8 cellular contexts compared by ENCODE assay signal in genomic region chr9:131275332-131276106, GRCh38. TPM values are rescaled to one million over a fixed set of nuclear protein-coding genes. Genes with fewer than 3 reads are reported as not detected.
DNase-seq lines count a peak whose midpoint lies in the region; ATAC-seq and TF ChIP-seq lines count a peak whose summit lies in the region.

No MANE protein-coding gene starts in this region.

- H3K4me1 Mint-ChIP-seq in activated T-cell treated with anti-CD3 and anti-CD28 coated beads, Interleukin-2, amount 50 U/mL, for 4 hours (ENCODE audit: low read depth) = peaks cover 35% of the 10 kb centered on the region

- no peaks in the 10 kb centered on the region for H3K36me3 Mint-ChIP-seq in activated T-cell treated with anti-CD3 and anti-CD28 coated beads, Interleukin-2, amount 50 U/mL, for 4 hours (ENCODE audit: insufficient read depth)

- no peak for TF ChIP-seq CTCF in left lung (IDR thresholded peaks at IDR 0.05)
- no peak for TF ChIP-seq CTCF in transverse colon (IDR thresholded peaks at IDR 0.05)

- no peaks in the 10 kb centered on the region for H3K27me3 Mint-ChIP-seq in activated T-cell treated with anti-CD3 and anti-CD28 coated beads, Interleukin-2, amount 50 U/mL, for 4 hours (ENCODE audit: low read depth)

- H3K27me3 ChIP-seq in left lung (peaks cover 0 to 25% of the 10 kb centered on the region in 2 donors), transverse colon (peaks cover 39% of the 10 kb centered on the region)

- intact Hi-C loops in left lung (cut with DNase I) (no loop called here), transverse colon (cut with DNase I; ENCODE audit: low total_unique reads) (no loop called here)

- peak; percentile 2 to 3 for ATAC-seq in activated T-cell treated with anti-CD3 and anti-CD28 coated beads, Interleukin-2, amount 50 U/mL, for 4 hours
- ATAC-seq in left lung (peak; percentile 18), GM21528 (IDR thresholded peaks at IDR 0.05; ENCODE audit: low FRiP score, unreplicated experiment) (no peak)

- H3K27ac ChIP-seq in left lung (peak overlapping the region; percentile 83 to 87), transverse colon (peak overlapping the region; percentile 76 to 84 (median 82))

- H3K4me3 ChIP-seq in left lung = peak overlapping the region; percentile 55 to 87
- peak overlapping the region; percentile 24 to 79 (median 73) for H3K4me3 ChIP-seq in transverse colon

- TF ChIP-seq POLR2A in transverse colon (IDR thresholded peaks at IDR 0.05) = no peak

- no peaks in the 10 kb centered on the region for H3K9me3 Mint-ChIP-seq in activated T-cell treated with anti-CD3 and anti-CD28 coated beads, Interleukin-2, amount 50 U/mL, for 4 hours

- peaks cover 4 to 58% of the 10 kb centered on the region in 2 donors for H3K4me1 ChIP-seq in left lung
- H3K4me1 ChIP-seq in transverse colon = peaks cover 5 to 28% (median 12%) of the 10 kb centered on the region in 4 donors

- TF ChIP-seq EP300 in transverse colon (IDR thresholded peaks at IDR 0.05; ENCODE audit: low read depth) = no peak

- whole genome bisulfite sequencing in transverse colon (ENCODE audit: low coverage in 1 of 2), 2 donors = 50% methylated on average over 30 of the region's 30 CpGs; no CpG with 5 or more reads in 1 of the 2 donors

- H3K9me3 ChIP-seq in left lung (no peaks in the 10 kb centered on the region), transverse colon (no peaks in the 10 kb centered on the region)

- DNase-seq in activated T-cell treated with anti-CD3 and anti-CD28 coated beads, Interleukin-2, amount 50 U/mL, for 4 hours = no peak
- DNase-seq in activated T-cell treated with anti-CD3 and anti-CD28 coated beads, Interleukin-2, amount 50 U/mL, for 1 hour = no peak
- DNase-seq in activated T-cell treated with anti-CD3 and anti-CD28 coated beads, Interleukin-2, amount 50 U/mL, for 48 hours = peak; percentile 67 to 68
- DNase-seq in left lung (peak in 1 of 2 donors; percentile 50), transverse colon (peak; percentile 49), GM19240 (ENCODE audit: insufficient read length, low spot score) (no peak), DMS153 (lab: John Stamatoyannopoulos, UW) (no peak)

- peak overlapping the region; percentile 88 for H3K4me3 Mint-ChIP-seq in activated T-cell treated with anti-CD3 and anti-CD28 coated beads, Interleukin-2, amount 50 U/mL, for 4 hours

- no peaks in the 10 kb centered on the region for H3K36me3 ChIP-seq in left lung
- H3K36me3 ChIP-seq in transverse colon = no peaks in the 10 kb centered on the region

- in situ Hi-C loops in transverse colon (cut with MboI; ENCODE audit: low pct_ligation_motif_present in 1 of 4, low pct_unique_long_range_greater_than_20kb in 1 of 4, low sequenced_read_pairs in 3 of 4) = no loop called here

RNA-seq across cellular contexts. Expression of gene FAM78A, which starts 0.8 kb away (rescaled TPM):
- 10 to 100 TPM; 24.1 to 31.3 (median 29.8) TPM for total RNA-seq in activated T-cell treated with anti-CD3 and anti-CD28 coated beads, Interleukin-2, amount 50 U/mL, for 4 hours
- total RNA-seq in left lung = 10 to 100 TPM in 1 of 2 donors, 1 to 10 TPM in 1; 7.8 to 18.1 TPM
- 1 to 10 TPM in 3 of 4 donors, under 1 TPM in 1; 1.00 to 3.4 (median 2.2) TPM for total RNA-seq in transverse colon

RNA-seq across cellular contexts. Expression of gene PLPP7, which starts 14.0 kb away (rescaled TPM):
- not detected for total RNA-seq in activated T-cell treated with anti-CD3 and anti-CD28 coated beads, Interleukin-2, amount 50 U/mL, for 4 hours
- total RNA-seq in left lung = 1 to 10 TPM; 1.6 to 2.3 TPM
- 10 to 100 TPM in 1 of 4 donors, 1 to 10 TPM in 3; 3.0 to 10.3 (median 4.1) TPM for total RNA-seq in transverse colon

Comparison
In these comparisons a context has a peak if more than half of its experiments do, and no peak if none do; other contexts are left out.
1. DNase-seq: peak in activated T-cell treated with anti-CD3 and anti-CD28 coated beads, Interleukin-2, amount 50 U/mL, for 48 hours (2 of 2) and transverse colon (single experiment); none in activated T-cell treated with anti-CD3 and anti-CD28 coated beads, Interleukin-2, amount 50 U/mL, for 4 hours (single experiment), activated T-cell treated with anti-CD3 and anti-CD28 coated beads, Interleukin-2, amount 50 U/mL, for 1 hour (single experiment), GM19240 (single experiment) and DMS153 (single experiment).